ENCODE assay signal across 10 cellular contexts in genomic region chr20:53948383-53949318, GRCh38.
A peak's percentile ranks its signal among the peaks of the same experiment; 100 is the strongest.
DNase-seq lines count a peak whose midpoint lies in the region; ATAC-seq and TF ChIP-seq lines count a peak whose summit lies in the region.
"Had no signal": no experiment of that assay in that cellular context is flagged by ENCODE, and none has a peak within 500 bp of the region (broad histone marks: within the 10 kb centered on the region; RNA-seq: fewer than 3 reads in every experiment).

No MANE protein-coding gene starts in this region.

- H3K9me3 Mint-ChIP-seq in dendritic cell treated with granulocyte-macrophage colony-stimulating factor and Interleukin-4, amounts not matched to agents 40 ng/mL and 50 ng/mL, for 4 days: no peaks in the 10 kb centered on the region
- H3K9me3 Mint-ChIP-seq in glutamatergic neuron (ENCODE audit: unreplicated experiment): peaks cover 5% of the 10 kb centered on the region

- intact Hi-C loops in A673 (cut with micrococcal nuclease; ENCODE audit: unreplicated experiment): loop anchor here (10.0 kb wide), 2 partner anchors 194 to 804 kb away; no protein-coding TSS in a partner anchor
- intact Hi-C loops in dendritic cell treated with granulocyte-macrophage colony-stimulating factor and Interleukin-4, amounts not matched to agents 40 ng/mL and 50 ng/mL, for 4 days (cut with micrococcal nuclease): no loop called here

- peaks cover 23% of the 10 kb centered on the region for H3K4me1 ChIP-seq in A673 (ENCODE audit: insufficient read depth, low read length, poor library complexity, severe bottlenecking)
- H3K4me1 ChIP-seq: pancreas had no signal

- no peaks in the 10 kb centered on the region for H3K27me3 Mint-ChIP-seq in dendritic cell treated with granulocyte-macrophage colony-stimulating factor and Interleukin-4, amounts not matched to agents 40 ng/mL and 50 ng/mL, for 4 days
- no peaks in the 10 kb centered on the region for H3K27me3 Mint-ChIP-seq in glutamatergic neuron (ENCODE audit: unreplicated experiment)

- H3K36me3 Mint-ChIP-seq in dendritic cell treated with granulocyte-macrophage colony-stimulating factor and Interleukin-4, amounts not matched to agents 40 ng/mL and 50 ng/mL, for 4 days (ENCODE audit: low read depth): no peaks in the 10 kb centered on the region
- peaks cover 13% of the 10 kb centered on the region for H3K36me3 Mint-ChIP-seq in glutamatergic neuron (ENCODE audit: unreplicated experiment)

- no peaks in the 10 kb centered on the region for H3K36me3 ChIP-seq in A673 (ENCODE audit: insufficient read depth, low read length, poor library complexity, severe bottlenecking)
- H3K36me3 ChIP-seq: pancreas had no signal

- no TSS peak for BruUV-seq in A673 (replicated peaks; lab: Mats Ljungman, UMichigan)

- H3K4me3 ChIP-seq in A673 (ENCODE audit: low read depth, low read length, poor library complexity, severe bottlenecking): no peak overlapping the region
- H3K4me3 ChIP-seq: pancreas had no signal

- H3K27me3 ChIP-seq in A673 (replicated peaks; ENCODE audit: insufficient read depth, low read depth, low read length, poor library complexity): no peaks in the 10 kb centered on the region
- H3K27me3 ChIP-seq: pancreas had no signal

- peak overlapping the region; percentile 54 for H3K27ac Mint-ChIP-seq in dendritic cell treated with granulocyte-macrophage colony-stimulating factor and Interleukin-4, amounts not matched to agents 40 ng/mL and 50 ng/mL, for 4 days
- H3K27ac Mint-ChIP-seq in glutamatergic neuron (ENCODE audit: unreplicated experiment): no peak overlapping the region

- peak overlapping the region; percentile 51 for H3K27ac ChIP-seq in A673 (ENCODE audit: low read depth, low read length, poor library complexity, severe bottlenecking)
- H3K27ac ChIP-seq: pancreas had no signal

- ATAC-seq in GM19455 (IDR thresholded peaks at IDR 0.05; ENCODE audit: unreplicated experiment) (peak; percentile 13), HG03565 (IDR thresholded peaks at IDR 0.05; ENCODE audit: unreplicated experiment) (peak; percentile 19)

- peaks cover 9% of the 10 kb centered on the region for H3K9me3 ChIP-seq in A673 (ENCODE audit: low read depth, low read length, poor library complexity, severe bottlenecking)
- H3K9me3 ChIP-seq: pancreas had no signal

- peaks cover 42% of the 10 kb centered on the region for H3K4me1 Mint-ChIP-seq in dendritic cell treated with granulocyte-macrophage colony-stimulating factor and Interleukin-4, amounts not matched to agents 40 ng/mL and 50 ng/mL, for 4 days (ENCODE audit: low read depth)
- H3K4me1 Mint-ChIP-seq in glutamatergic neuron (ENCODE audit: low read depth, unreplicated experiment): peaks cover 6% of the 10 kb centered on the region

- TF ChIP-seq CTCF in A673 (conservative IDR thresholded peaks at IDR 0.05; ENCODE audit: low read depth, low read length) (no peak), glutamatergic neuron (IDR thresholded peaks at IDR 0.05; ENCODE audit: partially characterized antibody, unreplicated experiment) (no peak)

- POLR2A ChIA-PET in A673 (lab: Charles Lee; ENCODE audit: low non-redundant PET): no interaction called here
- POLR2A ChIA-PET in HEK293T (lab: Yijun Ruan, JAX): no interaction called here

- no peak overlapping the region for H3K4me3 Mint-ChIP-seq in dendritic cell treated with granulocyte-macrophage colony-stimulating factor and Interleukin-4, amounts not matched to agents 40 ng/mL and 50 ng/mL, for 4 days
- H3K4me3 Mint-ChIP-seq in glutamatergic neuron (ENCODE audit: unreplicated experiment): no peak overlapping the region

- no peak for DNase-seq in A673 (ENCODE audit: low spot score)
- DNase-seq in T1000 (lab: John Stamatoyannopoulos, UW): no peak
- DNase-seq in HEK293T (ENCODE audit: extremely low spot score): no peak
- no peak for DNase-seq in DMS53 treated with DMSO at 0.1 percent for 48 hours (lab: John Stamatoyannopoulos, UW; ENCODE audit: unreplicated experiment)
- DNase-seq in glutamatergic neuron: no peak
- DNase-seq: NCI-H2171, pancreas had no signal

- CTCF ChIA-PET in A673 (lab: Charles Lee): no interaction called here
- CTCF ChIA-PET in HEK293T (lab: Yijun Ruan, JAX): interaction anchor here (0.8 kb wide), 1 partner anchor 23 kb away, joined by 3 read pairs; no protein-coding TSS in a partner anchor

TF ChIP-seq in HEK293T, 16 proteins besides CTCF, POLR2A, EP300 and RAD21:
- TF ChIP-seq TARDBP (IDR thresholded peaks at IDR 0.05) (no peak), HDGF (IDR thresholded peaks at IDR 0.05; ENCODE audit: borderline replicate concordance) (no peak), L3MBTL2 (conservative IDR thresholded peaks at IDR 0.05) (no peak), FOXK2 (IDR thresholded peaks at IDR 0.05) (no peak), LEF1 (IDR thresholded peaks at IDR 0.05; ENCODE audit: borderline replicate concordance) (no peak), BHLHE40 (IDR thresholded peaks at IDR 0.05; ENCODE audit: borderline replicate concordance) (no peak)
TF ChIP-seq in HEK293T: peak in this region for 0.
